Comparison of ENCODE assay signal across 12 cellular contexts in the genomic region with DNA sequence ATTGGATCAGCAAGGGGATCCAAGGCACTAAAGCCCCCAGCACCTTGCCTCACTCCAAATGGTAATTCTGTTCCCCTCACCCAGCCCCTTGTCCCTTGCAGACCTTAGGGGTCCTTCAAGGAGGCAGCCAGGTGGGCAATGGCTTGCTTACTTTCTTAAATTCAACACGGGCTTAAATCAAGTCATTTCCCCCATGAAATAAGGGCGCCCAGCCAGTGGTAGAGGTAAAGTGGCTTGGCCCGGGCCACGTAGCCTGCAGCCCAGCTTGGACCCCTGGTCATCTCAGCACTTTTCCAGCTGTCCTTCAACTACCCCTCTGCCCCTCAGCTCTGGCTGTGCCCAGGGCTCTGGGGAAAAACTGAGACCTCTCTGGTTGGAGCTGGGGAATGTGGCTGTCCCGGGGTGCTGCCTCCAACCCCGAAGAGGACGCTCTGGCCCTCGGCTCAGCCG. TPM values are rescaled to one million over a fixed set of nuclear protein-coding genes. Genes with fewer than 3 reads are reported as not detected.
A peak's percentile ranks its signal among the peaks of the same experiment; 100 is the strongest.
DNase-seq lines count a peak whose midpoint lies in the region; ATAC-seq and TF ChIP-seq lines count a peak whose summit lies in the region.
"Had no signal": no experiment of that assay in that cellular context is flagged by ENCODE, and none has a peak within 500 bp of the region (broad histone marks: within the 10 kb centered on the region; RNA-seq: fewer than 3 reads in every experiment).

No MANE protein-coding gene starts in this region.

- H3K27me3 Mint-ChIP-seq in activated CD8-positive, alpha-beta memory T cell treated with anti-CD3 and anti-CD28 coated beads, Interleukin-2, amount 10 ng/mL, durations not matched to agents 7 days and 5 days = no peaks in the 10 kb centered on the region

- peaks cover 37% of the 10 kb centered on the region for H3K36me3 Mint-ChIP-seq in activated CD8-positive, alpha-beta memory T cell treated with anti-CD3 and anti-CD28 coated beads, Interleukin-2, amount 10 ng/mL, durations not matched to agents 7 days and 5 days

- no peaks in the 10 kb centered on the region for H3K27me3 ChIP-seq in right lobe of liver
- H3K27me3 ChIP-seq: ovary had no signal

- no peak for TF ChIP-seq CTCF in right lobe of liver (IDR thresholded peaks at IDR 0.05)

- CTCF ChIA-PET in activated CD8-positive, alpha-beta memory T cell treated with anti-CD3 and anti-CD28 coated beads, Interleukin-2, amount 10 ng/mL, durations not matched to agents 7 days and 5 days (lab: Charles Lee) = interaction anchor here (0.7 to 9.0 kb wide), 10 partner anchors 9 to 26 kb away, joined by 3 to 103 read pairs (median 14); no protein-coding TSS in a partner anchor

- intact Hi-C loops in right lobe of liver (cut with DNase I) = no loop called here

- ATAC-seq in activated CD8-positive, alpha-beta memory T cell treated with anti-CD3 and anti-CD28 coated beads, Interleukin-2, amount 10 ng/mL, durations not matched to agents 7 days and 5 days = no peak
- ATAC-seq in right lobe of liver (no peak), HG03460 (IDR thresholded peaks at IDR 0.05; ENCODE audit: unreplicated experiment) (no peak), HG02852 (IDR thresholded peaks at IDR 0.05; ENCODE audit: unreplicated experiment) (no peak)

- H3K4me3 ChIP-seq in right lobe of liver = peak overlapping the region; percentile 5 to 24 (median 10)
- H3K4me3 ChIP-seq: ovary had no signal

- WGBS in right lobe of liver (ENCODE audit: insufficient coverage, low coverage, low lambda C conversion rate, missing lambda C conversion rate) = no CpG with 5 or more reads among the region's 9 CpGs

- H3K9me3 ChIP-seq in right lobe of liver = no peaks in the 10 kb centered on the region
- H3K9me3 ChIP-seq: ovary had no signal

- H3K4me1 ChIP-seq in right lobe of liver = no peaks in the 10 kb centered on the region

- H3K9me3 Mint-ChIP-seq in activated CD8-positive, alpha-beta memory T cell treated with anti-CD3 and anti-CD28 coated beads, Interleukin-2, amount 10 ng/mL, durations not matched to agents 7 days and 5 days (ENCODE audit: low read depth) = no peaks in the 10 kb centered on the region

- no peak for TF ChIP-seq POLR2A in right lobe of liver (IDR thresholded peaks at IDR 0.05)

- H3K27ac Mint-ChIP-seq in activated CD8-positive, alpha-beta memory T cell treated with anti-CD3 and anti-CD28 coated beads, Interleukin-2, amount 10 ng/mL, durations not matched to agents 7 days and 5 days = peak overlapping the region; percentile 98

- H3K4me1 Mint-ChIP-seq in activated CD8-positive, alpha-beta memory T cell treated with anti-CD3 and anti-CD28 coated beads, Interleukin-2, amount 10 ng/mL, durations not matched to agents 7 days and 5 days = peaks cover 69% of the 10 kb centered on the region

- H3K4me3 Mint-ChIP-seq in activated CD8-positive, alpha-beta memory T cell treated with anti-CD3 and anti-CD28 coated beads, Interleukin-2, amount 10 ng/mL, durations not matched to agents 7 days and 5 days = peak overlapping the region; percentile 97

- no peaks in the 10 kb centered on the region for H3K36me3 ChIP-seq in right lobe of liver
- H3K36me3 ChIP-seq: ovary had no signal

- DNase-seq in activated CD8-positive, alpha-beta memory T cell treated with anti-CD3 and anti-CD28 coated beads, Interleukin-2, amount 10 ng/mL, durations not matched to agents 7 days and 5 days = no peak
- DNase-seq in activated CD8-positive, alpha-beta memory T cell treated with anti-CD3 and anti-CD28 coated beads, Interleukin-2, amount 50 U/mL, for 48 hours = no peak
- peak; percentile 31 to 37 for DNase-seq in activated T-cell treated with anti-CD3 and anti-CD28 coated beads, Interleukin-2, amount 50 U/mL, for 48 hours
- DNase-seq in right lobe of liver (no peak), substantia nigra (lab: John Stamatoyannopoulos, UW) (no peak), HuH-7 (ENCODE audit: low spot score) (no peak)
- DNase-seq: NCI-H1092 treated with DMSO at 0.1 percent for 48 hours, NCI-H82, T1000 had no signal

- H3K27ac ChIP-seq in right lobe of liver (peak overlapping the region in 1 of 3 donors; percentile 28), substantia nigra (ENCODE audit: low read depth, low read length, poor library complexity, severe bottlenecking) (peak overlapping the region; percentile 2)

RNA-seq across cellular contexts. Expression of gene PSTPIP1, which starts 1.2 kb away (rescaled TPM):
- 100 to 1,000 TPM; 157 to 255 TPM for total RNA-seq in activated CD8-positive, alpha-beta memory T cell treated with anti-CD3 and anti-CD28 coated beads, Interleukin-2, amount 10 ng/mL, durations not matched to agents 7 days and 5 days
- 1 to 10 TPM; 1.2 to 4.9 (median 2.2) TPM for total RNA-seq in right lobe of liver

Comparison
In these comparisons a context has a peak if more than half of its experiments do, and no peak if none do; other contexts are left out.
1. DNase-seq: peak in activated T-cell treated with anti-CD3 and anti-CD28 coated beads, Interleukin-2, amount 50 U/mL, for 48 hours (2 of 2); none in activated CD8-positive, alpha-beta memory T cell treated with anti-CD3 and anti-CD28 coated beads, Interleukin-2, amount 10 ng/mL, durations not matched to agents 7 days and 5 days (single experiment), activated CD8-positive, alpha-beta memory T cell treated with anti-CD3 and anti-CD28 coated beads, Interleukin-2, amount 50 U/mL, for 48 hours (single experiment), right lobe of liver (0 of 3), substantia nigra (0 of 49) and HuH-7 (single experiment).
2. RNA of gene PSTPIP1, which starts 1.2 kb away (total RNA-seq): 157 to 255 TPM in activated CD8-positive, alpha-beta memory T cell treated with anti-CD3 and anti-CD28 coated beads, Interleukin-2, amount 10 ng/mL, durations not matched to agents 7 days and 5 days; 1.2 to 4.9 TPM in right lobe of liver; every median in the first group is over 10 times any median in the second.